1 cellular context compared by ENCODE assay signal in the genomic region with DNA sequence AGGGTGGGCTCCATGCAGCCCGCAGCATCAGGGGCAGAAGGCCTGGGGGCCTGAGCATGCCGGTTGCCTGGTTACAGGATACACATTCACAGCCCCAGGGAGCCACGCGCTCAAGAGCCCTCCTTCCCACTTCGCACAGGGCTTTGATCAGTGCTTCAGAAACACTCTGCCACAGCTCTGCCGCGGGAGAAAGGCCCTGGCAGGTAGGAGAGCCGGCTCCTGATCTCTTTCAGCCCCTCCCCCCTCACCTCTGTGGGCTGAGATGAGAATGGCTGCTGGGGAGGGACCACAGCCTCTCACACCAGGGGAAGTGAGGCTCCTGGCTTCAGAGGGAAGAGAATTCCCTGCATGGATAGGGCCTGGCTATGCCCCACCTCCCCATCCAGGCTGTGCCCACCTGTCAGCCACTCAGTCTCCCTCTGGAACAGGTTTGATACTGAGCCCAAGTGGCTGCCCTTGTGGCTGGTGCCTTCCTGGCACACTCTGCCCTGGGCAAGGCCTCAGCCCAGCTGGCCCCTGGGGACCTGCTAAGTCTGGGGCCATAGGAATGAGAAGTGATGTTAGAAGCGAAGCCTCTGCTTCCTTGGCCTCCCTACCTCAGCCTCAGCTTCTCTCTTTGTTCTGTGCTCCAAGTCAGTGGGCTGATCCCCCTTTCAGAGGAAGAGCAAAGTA.
TF ChIP-seq lines count a peak whose summit lies in the region.

No MANE protein-coding gene starts in this region.

TF ChIP-seq in H1, 55 proteins besides CTCF, POLR2A, EP300 and RAD21:
- TF ChIP-seq ASH2L (IDR thresholded peaks at IDR 0.05; ENCODE audit: low read length), result no peak
- TF ChIP-seq, protein P1, sequence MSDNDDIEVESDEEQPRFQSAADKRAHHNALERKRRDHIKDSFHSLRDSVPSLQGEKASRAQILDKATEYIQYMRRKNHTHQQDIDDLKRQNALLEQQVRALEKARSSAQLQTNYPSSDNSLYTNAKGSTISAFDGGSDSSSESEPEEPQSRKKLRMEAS (IDR thresholded peaks at IDR 0.05), result no peak
- TF ChIP-seq SP2 (IDR thresholded peaks at IDR 0.05; ENCODE audit: low read length), result no peak
- no peak for TF ChIP-seq BACH1 (IDR thresholded peaks at IDR 0.05; ENCODE audit: low read length)
- no peak for TF ChIP-seq SP1 (IDR thresholded peaks at IDR 0.05; ENCODE audit: low read depth, low read length)
- TF ChIP-seq JUND (IDR thresholded peaks at IDR 0.05; ENCODE audit: low read length), result no peak
- no peak for TF ChIP-seq CBX8 (IDR thresholded peaks at IDR 0.05; ENCODE audit: borderline replicate concordance, low read depth, low read length)
- no peak for TF ChIP-seq HDAC2 (IDR thresholded peaks at IDR 0.05; ENCODE audit: borderline replicate concordance in 1 of 2, low read depth in 2 of 2, low read length in 2 of 2)
- TF ChIP-seq BRCA1 (IDR thresholded peaks at IDR 0.05; ENCODE audit: low read depth, low read length), result no peak
- no peak for TF ChIP-seq GABPA (IDR thresholded peaks at IDR 0.05; ENCODE audit: borderline replicate concordance, insufficient read depth, low read length)
- no peak for TF ChIP-seq SRF (IDR thresholded peaks at IDR 0.05; ENCODE audit: low read depth, low read length)
- no peak for TF ChIP-seq CBX5 (IDR thresholded peaks at IDR 0.05; ENCODE audit: low read depth, low read length)
- TF ChIP-seq, protein P2, sequence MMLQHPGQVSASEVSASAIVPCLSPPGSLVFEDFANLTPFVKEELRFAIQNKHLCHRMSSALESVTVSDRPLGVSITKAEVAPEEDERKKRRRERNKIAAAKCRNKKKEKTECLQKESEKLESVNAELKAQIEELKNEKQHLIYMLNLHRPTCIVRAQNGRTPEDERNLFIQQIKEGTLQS (IDR thresholded peaks at IDR 0.05; ENCODE audit: insufficient read depth, low read depth, low read length), result no peak
- no peak for TF ChIP-seq EGR1 (IDR thresholded peaks at IDR 0.05; ENCODE audit: borderline replicate concordance, low read depth, low read length)
- no peak for TF ChIP-seq HDAC6 (IDR thresholded peaks at IDR 0.05; ENCODE audit: low read depth, low read length)
- TF ChIP-seq ZNF274 (IDR thresholded peaks at IDR 0.05; ENCODE audit: borderline replicate concordance, extremely low read depth, low read length), result no peak
- TF ChIP-seq JUN (IDR thresholded peaks at IDR 0.05; ENCODE audit: low read depth, low read length), result no peak
- TF ChIP-seq, protein P3, sequence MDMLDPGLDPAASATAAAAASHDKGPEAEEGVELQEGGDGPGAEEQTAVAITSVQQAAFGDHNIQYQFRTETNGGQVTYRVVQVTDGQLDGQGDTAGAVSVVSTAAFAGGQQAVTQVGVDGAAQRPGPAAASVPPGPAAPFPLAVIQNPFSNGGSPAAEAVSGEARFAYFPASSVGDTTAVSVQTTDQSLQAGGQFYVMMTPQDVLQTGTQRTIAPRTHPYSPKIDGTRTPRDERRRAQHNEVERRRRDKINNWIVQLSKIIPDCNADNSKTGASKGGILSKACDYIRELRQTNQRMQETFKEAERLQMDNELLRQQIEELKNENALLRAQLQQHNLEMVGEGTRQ (IDR thresholded peaks at IDR 0.05; ENCODE audit: low read length), result no peak
- TF ChIP-seq RBBP5 (IDR thresholded peaks at IDR 0.05; ENCODE audit: borderline replicate concordance, low read depth, low read length), result no peak
